ENCODE assay signal across 1 cellular context in genomic region chr11:78041843-78042455, GRCh38.
TF ChIP-seq lines count a peak whose summit lies in the region.

No MANE protein-coding gene starts in this region.

TF ChIP-seq in GM23338, 12 proteins besides CTCF, POLR2A, EP300 and RAD21:
- no peak for TF ChIP-seq NANOG (IDR thresholded peaks at IDR 0.05; ENCODE audit: borderline replicate concordance)
- TF ChIP-seq ETS1 (IDR thresholded peaks at IDR 0.05) = no peak
- TF ChIP-seq ZNF462 (CRISPR knock-in tag; IDR thresholded peaks at IDR 0.05) = no peak
- no peak for TF ChIP-seq POLR2AphosphoS5 (IDR thresholded peaks at IDR 0.05; ENCODE audit: low read depth)
- no peak for TF ChIP-seq STAT1 (IDR thresholded peaks at IDR 0.05; ENCODE audit: unreplicated experiment)
- no peak for TF ChIP-seq CREB1 (CRISPR knock-in tag; IDR thresholded peaks at IDR 0.05; ENCODE audit: low read depth)
- no peak for TF ChIP-seq EZH2 (IDR thresholded peaks at IDR 0.05; ENCODE audit: low read depth, unreplicated experiment)
- no peak for TF ChIP-seq JUNB (IDR thresholded peaks at IDR 0.05; ENCODE audit: unreplicated experiment)
- TF ChIP-seq REST (IDR thresholded peaks at IDR 0.05; ENCODE audit: unreplicated experiment) = no peak
- TF ChIP-seq EZH2phosphoT487 (IDR thresholded peaks at IDR 0.05; ENCODE audit: unreplicated experiment) = no peak
- TF ChIP-seq ZNF114 (CRISPR knock-in tag; IDR thresholded peaks at IDR 0.05) = no peak
